In the genomic region with DNA sequence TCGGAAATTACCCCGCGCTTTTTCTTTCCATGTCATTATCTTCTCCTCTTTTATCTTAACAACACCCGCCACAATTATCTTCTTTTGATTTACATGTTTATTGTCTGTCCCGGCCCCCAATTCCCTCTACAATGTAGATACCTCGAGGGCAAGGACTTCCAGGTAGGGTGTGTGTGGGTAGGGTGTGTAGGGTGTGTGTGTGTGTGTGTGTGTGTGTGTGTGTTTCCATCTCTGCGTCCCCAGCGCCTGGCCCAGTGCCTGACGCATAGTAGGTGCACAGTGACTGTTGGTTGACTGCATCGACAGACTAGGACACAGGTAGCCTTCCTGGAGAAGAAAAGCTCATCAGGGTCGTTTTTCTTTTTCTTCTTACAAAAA, we compare ENCODE assay signal across 8 cellular contexts.
DNase-seq lines count a peak whose midpoint lies in the region; ATAC-seq and TF ChIP-seq lines count a peak whose summit lies in the region.

No MANE protein-coding gene starts in this region.

- no peak overlapping the region for H3T11ph ChIP-seq in H9 (ENCODE audit: low read length)

- H3K4me2 ChIP-seq in H9 (ENCODE audit: insufficient read depth, insufficient read length, low read length), result peak overlapping the region; percentile 56

- H3K79me2 ChIP-seq in H9 (ENCODE audit: insufficient read depth, low read length), result no peaks in the 10 kb centered on the region

- in situ Hi-C loops in gastrocnemius medialis (cut with MboI; ENCODE audit: low sequenced_read_pairs in 4 of 4) (loop anchor here in 3 of 4 donors (10.0 to 25.0 kb wide), 3 partner anchors 175 to 285 kb away; a partner anchor contains a TSS), GM13977 (cut with MboI; ENCODE audit: low pct_unique_long_range_greater_than_20kb, low sequenced_read_pairs, unreplicated experiment) (no loop called here)

- no peak overlapping the region for H3K4ac ChIP-seq in H9 (ENCODE audit: low read depth, low read length)

- H3K4me1 ChIP-seq in H9 (ENCODE audit: insufficient read depth, low read length) (peaks cover 4% of the 10 kb centered on the region), iPS DF 6.9 (ENCODE audit: control insufficient read depth, insufficient read depth, low read length) (peaks cover 5% of the 10 kb centered on the region; the same call in 1 of the 2 replicates), gastrocnemius medialis (peaks cover 29 to 30% of the 10 kb centered on the region in 2 donors)

- H3K36me3 Mint-ChIP-seq in H9 (ENCODE audit: insufficient read depth in 1 of 3, low read depth in 3 of 3) (no peaks in the 10 kb centered on the region), activated B cell treated with CpG ODN at 0.5 μM for 24 hours (ENCODE audit: low read depth) (no peaks in the 10 kb centered on the region)

- no peak overlapping the region for H3K27ac Mint-ChIP-seq in H9
- H3K27ac Mint-ChIP-seq in activated B cell treated with CpG ODN at 0.5 μM for 24 hours, result no peak overlapping the region

- H3K36me3 ChIP-seq in iPS DF 6.9 (ENCODE audit: control insufficient read depth, insufficient read depth, low read length) (no peaks in the 10 kb centered on the region), gastrocnemius medialis (no peaks in the 10 kb centered on the region)

- no peaks in the 10 kb centered on the region for H3K79me1 ChIP-seq in H9 (ENCODE audit: insufficient read depth, low read depth, low read length, poor library complexity, severe bottlenecking)

- peak overlapping the region; percentile 69; the same call in 1 of the 2 replicates for H3K4me3 ChIP-seq in iPS DF 6.9 (ENCODE audit: low read length)
- H3K4me3 ChIP-seq in gastrocnemius medialis, result peak overlapping the region; percentile 84 to 96 (median 92)

- no peak overlapping the region for H2BK15ac ChIP-seq in H9 (ENCODE audit: low read depth, low read length)

- CTCF ChIA-PET in activated B cell treated with CpG ODN at 0.5 μM for 24 hours (lab: Charles Lee), result no interaction called here

- H3K9me3 Mint-ChIP-seq in H9 (peaks cover 0 to under 1% of the 10 kb centered on the region in 2 experiments; a peak in 3 of 5 replicates), activated B cell treated with CpG ODN at 0.5 μM for 24 hours (peaks cover 3% of the 10 kb centered on the region)

- no peak overlapping the region for H2BK120ac ChIP-seq in H9 (ENCODE audit: low read depth, low read length, poor library complexity, severe bottlenecking)

- intact Hi-C loops in activated B cell treated with CpG ODN at 0.5 μM for 24 hours (cut with micrococcal nuclease) (no loop called here), gastrocnemius medialis (cut with DNase I; ENCODE audit: low total_unique reads) (loop anchor here (2.0 to 5.0 kb wide), 5 partner anchors 55 to 211 kb away; no protein-coding TSS in a partner anchor)

- no peak overlapping the region for H2AK5ac ChIP-seq in H9 (ENCODE audit: insufficient read length, low read length)

- H3K9ac ChIP-seq in H9 (ENCODE audit: extremely low read depth, insufficient read length, low read length), result no peak overlapping the region

- WGBS in H9 (ENCODE audit: extremely low coverage, insufficient read length, low lambda C conversion rate), result no CpG with 5 or more reads among the region's 11 CpGs
- whole genome bisulfite sequencing in iPS DF 6.9 (ENCODE audit: insufficient coverage, insufficient read length), result no CpG with 5 or more reads among the region's 11 CpGs

- H3K4me1 Mint-ChIP-seq in H9 (peaks cover 36 to 40% of the 10 kb centered on the region in 2 experiments), activated B cell treated with CpG ODN at 0.5 μM for 24 hours (peaks cover 7% of the 10 kb centered on the region)

- no peak for TF ChIP-seq POLR2A in gastrocnemius medialis (IDR thresholded peaks at IDR 0.05)

- H2BK5ac ChIP-seq in H9 (ENCODE audit: insufficient read length, low read length), result no peak overlapping the region

- no peak overlapping the region for H2BK12ac ChIP-seq in H9 (ENCODE audit: insufficient read length, low read depth, low read length)

- peaks cover 19% of the 10 kb centered on the region for H3K23me2 ChIP-seq in H9 (ENCODE audit: insufficient read length, low read depth, low read length, poor library complexity, severe bottlenecking)

- no peak overlapping the region for H3K18ac ChIP-seq in H9 (ENCODE audit: insufficient read length, low read depth, low read length)

- no peak overlapping the region for H2BK20ac ChIP-seq in H9 (ENCODE audit: low read depth, low read length, poor library complexity, severe bottlenecking)

- H3K4me3 Mint-ChIP-seq in H9, result peak overlapping the region; percentile 54 to 80
- H3K4me3 Mint-ChIP-seq in activated B cell treated with CpG ODN at 0.5 μM for 24 hours, result peak overlapping the region; percentile 50

- ATAC-seq in activated B cell treated with CpG ODN at 0.5 μM for 24 hours (ENCODE audit: low read depth), result no peak
- no peak for ATAC-seq in gastrocnemius medialis
- ATAC-seq in HG02588 (IDR thresholded peaks at IDR 0.05; ENCODE audit: unreplicated experiment), result no peak

- no peak overlapping the region for H3K56ac ChIP-seq in H9 (ENCODE audit: insufficient read length, low read depth, low read length)

- TF ChIP-seq CTCF in H9 (conservative IDR thresholded peaks at IDR 0.05) (no peak), activated B cell treated with CpG ODN at 0.5 μM for 24 hours (IDR thresholded peaks at IDR 0.05) (no peak), gastrocnemius medialis (IDR thresholded peaks at IDR 0.05 in 4 of 5, conservative IDR thresholded peaks at IDR 0.05 in 1 of 5) (no peak), GM13977 (IDR thresholded peaks at IDR 0.05; ENCODE audit: extremely low read depth, insufficient read depth, missing control alignments) (no peak)

- H3K27me3 ChIP-seq in H9 (ENCODE audit: insufficient read depth, low read length) (peaks cover 44% of the 10 kb centered on the region), iPS DF 6.9 (ENCODE audit: control insufficient read depth, insufficient read depth, low read length) (peaks cover 36% of the 10 kb centered on the region), gastrocnemius medialis (no peaks in the 10 kb centered on the region)

- H3K23ac ChIP-seq in H9 (ENCODE audit: insufficient read length, low read depth, low read length), result no peak overlapping the region

- H2AFZ ChIP-seq in H9 (ENCODE audit: low read length), result no peak overlapping the region

- POLR2A ChIA-PET in activated B cell treated with CpG ODN at 0.5 μM for 24 hours (lab: Charles Lee), result no interaction called here

- H3K27ac ChIP-seq in H9 (ENCODE audit: insufficient read length, low read depth, low read length), result no peak overlapping the region
- no peak overlapping the region for H3K27ac ChIP-seq in iPS DF 6.9 (ENCODE audit: low read length)
- H3K27ac ChIP-seq in gastrocnemius medialis, result peak overlapping the region; percentile 89 to 93 (median 90)

- H4K8ac ChIP-seq in H9 (replicated peaks; ENCODE audit: insufficient read length, low read depth, low read length), result no peak overlapping the region

- H4K91ac ChIP-seq in H9 (ENCODE audit: insufficient read length, low read depth, low read length), result no peak overlapping the region

- H3K27me3 Mint-ChIP-seq in H9 (ENCODE audit: low read depth) (peaks cover 89% of the 10 kb centered on the region), activated B cell treated with CpG ODN at 0.5 μM for 24 hours (peaks cover 45% of the 10 kb centered on the region)

- no peak overlapping the region for H3K14ac ChIP-seq in H9 (ENCODE audit: insufficient read depth, low read length)

- H3K9me3 ChIP-seq in H9 (ENCODE audit: control insufficient read depth, low read depth, low read length) (no peaks in the 10 kb centered on the region), iPS DF 6.9 (ENCODE audit: control insufficient read depth, insufficient read depth, low read length) (no peaks in the 10 kb centered on the region), gastrocnemius medialis (no peaks in the 10 kb centered on the region)

- no peaks in the 10 kb centered on the region for H4K20me1 ChIP-seq in H9 (ENCODE audit: control insufficient read depth, insufficient read depth, insufficient read length)

- no peak overlapping the region for H4K5ac ChIP-seq in H9 (ENCODE audit: insufficient read length, low read depth, low read length)

- DNase-seq in H9, result peak; percentile 36
- no peak for DNase-seq in activated B cell treated with CpG ODN at 0.5 μM for 24 hours
- DNase-seq in iPS DF 6.9 (ENCODE audit: low read depth, low spot score), result no peak
- DNase-seq in gastrocnemius medialis, result no peak
- DNase-seq in NCI-H2029 treated with DMSO at 0.1 percent for 48 hours (lab: John Stamatoyannopoulos, UW), result no peak
- no peak for DNase-seq in NCI-H1105 (lab: John Stamatoyannopoulos, UW)
- no peak for DNase-seq in GM13977 (ENCODE audit: low spot score)

Comparison
In these comparisons a context has a peak if more than half of its experiments do, and no peak if none do; other contexts are left out.
1. H3K27ac ChIP-seq: peak in gastrocnemius medialis (4 of 4); none in H9 (single experiment) and iPS DF 6.9 (single experiment).